ENCODE assay signal across 13 cellular contexts in genomic region chr6:145895802-145896201, GRCh38.
DNase-seq lines count a peak whose midpoint lies in the region; ATAC-seq and TF ChIP-seq lines count a peak whose summit lies in the region.
"Had no signal": no experiment of that assay in that cellular context is flagged by ENCODE, and none has a peak within 500 bp of the region (broad histone marks: within the 10 kb centered on the region; RNA-seq: fewer than 3 reads in every experiment).

No MANE protein-coding gene starts in this region.

- no peaks in the 10 kb centered on the region for H3K27me3 ChIP-seq in A673 (replicated peaks; ENCODE audit: insufficient read depth, low read depth, low read length, poor library complexity)
- H3K27me3 ChIP-seq: heart left ventricle, suprapubic skin had no signal

- H3K9me3 ChIP-seq in A673 (ENCODE audit: low read depth, low read length, poor library complexity, severe bottlenecking), result peaks cover 3% of the 10 kb centered on the region

- peaks cover 3% of the 10 kb centered on the region for H3K36me3 ChIP-seq in A673 (ENCODE audit: insufficient read depth, low read length, poor library complexity, severe bottlenecking)

- BruUV-seq in A673 (replicated peaks; lab: Mats Ljungman, UMichigan), result no TSS peak

- intact Hi-C loops in A673 (cut with micrococcal nuclease; ENCODE audit: unreplicated experiment), result no loop called here

- H3K4me3 ChIP-seq in A673 (ENCODE audit: low read depth, low read length, poor library complexity, severe bottlenecking), result no peak overlapping the region
- H3K4me3 ChIP-seq in fibroblast of pulmonary artery (replicated peaks; ENCODE audit: low read depth, low read length), result no peak overlapping the region
- H3K4me3 ChIP-seq: coronary artery, heart left ventricle, suprapubic skin had no signal

- TF ChIP-seq CTCF in A673 (conservative IDR thresholded peaks at IDR 0.05; ENCODE audit: low read depth, low read length) (peak; percentile 51), RWPE1 (conservative IDR thresholded peaks at IDR 0.05; ENCODE audit: low read depth) (peak; percentile 22; the same call in 1 of the 2 replicates), fibroblast of pulmonary artery (IDR thresholded peaks at IDR 0.05; ENCODE audit: low read length, missing control alignments) (peak; percentile 44)

- peak; percentile 14 for DNase-seq in A673 (ENCODE audit: low spot score)
- peak; percentile 6 for DNase-seq in EL
- DNase-seq in RWPE1 (ENCODE audit: low spot score), result peak; percentile 7
- DNase-seq in fibroblast of pulmonary artery (ENCODE audit: low read depth), result peak; percentile 40
- DNase-seq in stimulated activated CD4-positive, alpha-beta T cell treated with anti-CD3 and anti-CD28 coated beads, Interleukin-4, amount 100 ng/mL, for 24 hours, result no peak
- DNase-seq in NCI-H187 (lab: John Stamatoyannopoulos, UW), result no peak
- no peak for DNase-seq in NCI-H146 treated with DMSO at 0.1 percent for 48 hours (lab: John Stamatoyannopoulos, UW; ENCODE audit: unreplicated experiment)
- DNase-seq: activated B cell treated with CpG ODN at 0.5 μM for 24 hours, heart left ventricle, NCI-H1930 had no signal

- no peak for ATAC-seq in HG03108 (IDR thresholded peaks at IDR 0.05; ENCODE audit: unreplicated experiment)
- ATAC-seq: heart left ventricle had no signal

- POLR2A ChIA-PET in A673 (lab: Charles Lee; ENCODE audit: low non-redundant PET) (no interaction called here), RWPE1 (lab: Yijun Ruan, JAX; ENCODE audit: low non-redundant PET) (no interaction called here)

- H3K4me1 ChIP-seq in A673 (ENCODE audit: insufficient read depth, low read length, poor library complexity, severe bottlenecking), result no peaks in the 10 kb centered on the region
- H3K4me1 ChIP-seq: suprapubic skin had no signal

- CTCF ChIA-PET in A673 (lab: Charles Lee) (no interaction called here), RWPE1 (lab: Yijun Ruan, JAX) (no interaction called here)

- H3K27ac ChIP-seq in A673 (ENCODE audit: low read depth, low read length, poor library complexity, severe bottlenecking) (no peak overlapping the region), RWPE1 (no peak overlapping the region)
- H3K27ac ChIP-seq: coronary artery, heart left ventricle, suprapubic skin had no signal

Comparison
In these comparisons a context has a peak if more than half of its experiments do, and no peak if none do; other contexts are left out.
1. DNase-seq: peak in A673 (single experiment), EL (single experiment), RWPE1 (single experiment) and fibroblast of pulmonary artery (single experiment); none in stimulated activated CD4-positive, alpha-beta T cell treated with anti-CD3 and anti-CD28 coated beads, Interleukin-4, amount 100 ng/mL, for 24 hours (single experiment), NCI-H187 (0 of 2) and NCI-H146 treated with DMSO at 0.1 percent for 48 hours (single experiment).
2. Peak in every context shown above with its lines, with median percentiles within 50 percentile points of each other: CTCF ChIP-seq.